Comparison of ENCODE assay signal across 29 cellular contexts in the genomic region with DNA sequence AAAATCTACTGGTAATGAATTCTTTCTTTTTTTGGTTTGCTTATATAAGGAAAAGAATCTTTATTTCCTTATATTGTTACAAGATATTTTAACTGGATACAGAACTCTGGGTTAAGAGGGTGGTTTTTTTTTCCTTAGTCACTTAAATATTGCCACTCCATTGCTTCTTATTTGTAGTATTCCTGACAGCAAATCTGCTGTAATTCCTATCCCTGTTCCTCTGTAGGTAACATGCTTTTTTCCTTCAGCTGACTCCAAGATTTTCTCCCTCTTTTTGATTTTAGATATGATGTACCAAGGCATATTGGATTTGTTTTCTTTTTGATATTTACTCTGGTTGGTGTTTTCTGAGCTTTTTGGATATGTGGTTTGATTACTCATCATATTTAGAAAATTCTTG.
"Had no signal": no experiment of that assay in that cellular context is flagged by ENCODE, and none has a peak within 500 bp of the region (broad histone marks: within the 10 kb centered on the region; RNA-seq: fewer than 3 reads in every experiment).

No MANE protein-coding gene starts in this region.

- H3K4me3 Mint-ChIP-seq: dendritic cell treated with granulocyte-macrophage colony-stimulating factor and Interleukin-4, amounts not matched to agents 40 ng/mL and 50 ng/mL, for 4 days; effector memory CD8-positive, alpha-beta T cell; endodermal cell had no signal

- H3K27ac Mint-ChIP-seq: dendritic cell treated with granulocyte-macrophage colony-stimulating factor and Interleukin-4, amounts not matched to agents 40 ng/mL and 50 ng/mL, for 4 days; effector memory CD8-positive, alpha-beta T cell; endodermal cell had no signal

- FAIRE-seq: colon, endometrium, endothelial cell of umbilical vein, frontal cortex had no signal

- H3K4me1 Mint-ChIP-seq: endodermal cell had no signal

- H3K27ac ChIP-seq: colonic mucosa, coronary artery, dorsolateral prefrontal cortex, epithelial cell of prostate, esophagus muscularis mucosa, esophagus squamous epithelium, foreskin keratinocyte, gastrocnemius medialis, gastroesophageal sphincter, heart left ventricle, heart right ventricle had no signal

- H3K4me3 ChIP-seq: colonic mucosa, coronary artery, dorsolateral prefrontal cortex, esophagus muscularis mucosa, esophagus squamous epithelium, gastrocnemius medialis, gastroesophageal sphincter, heart left ventricle, heart right ventricle had no signal

- DNase-seq: colonic mucosa; cortex of kidney; dermis blood vessel endothelial cell; dorsolateral prefrontal cortex; effector CD4-positive, alpha-beta T cell; effector CD8-positive, alpha-beta T cell; effector memory CD4-positive, alpha-beta T cell; effector memory CD8-positive, alpha-beta T cell; endodermal cell; erythroblast; esophagus squamous epithelium; foreskin fibroblast; foreskin keratinocyte; foreskin melanocyte; gastrocnemius medialis; glutamatergic neuron; head of caudate nucleus; heart left ventricle; heart right ventricle had no signal

- H3K27me3 ChIP-seq: colonic mucosa, esophagus muscularis mucosa, esophagus squamous epithelium, foreskin keratinocyte, gastrocnemius medialis, gastroesophageal sphincter, heart left ventricle, heart right ventricle had no signal

- H3K36me3 ChIP-seq: colonic mucosa, esophagus muscularis mucosa, esophagus squamous epithelium, gastrocnemius medialis, gastroesophageal sphincter, heart left ventricle, heart right ventricle had no signal

- ATAC-seq: effector memory CD8-positive, alpha-beta T cell; esophagus mucosa; foreskin keratinocyte; gastrocnemius medialis; gastroesophageal sphincter; heart left ventricle; heart right ventricle had no signal

- H3K9me3 ChIP-seq: colonic mucosa, esophagus squamous epithelium, gastrocnemius medialis had no signal

- H3K4me1 ChIP-seq: colonic mucosa, esophagus muscularis mucosa, esophagus squamous epithelium, foreskin keratinocyte, gastrocnemius medialis, gastroesophageal sphincter, heart left ventricle, heart right ventricle had no signal

- H3K9me3 Mint-ChIP-seq: effector memory CD8-positive, alpha-beta T cell had no signal

- H3K27me3 Mint-ChIP-seq: dendritic cell treated with granulocyte-macrophage colony-stimulating factor and Interleukin-4, amounts not matched to agents 40 ng/mL and 50 ng/mL, for 4 days had no signal
